Comparison of ENCODE assay signal across 8 cellular contexts in genomic region chr2:36597532-36598377, GRCh38. TPM values are rescaled to one million over a fixed set of nuclear protein-coding genes. Genes with fewer than 3 reads are reported as not detected.
DNase-seq lines count a peak whose midpoint lies in the region; ATAC-seq and TF ChIP-seq lines count a peak whose summit lies in the region.

TSS of gene FEZ2 (minus strand) at chr2:36598168. CDS start at chr2:36598142, 26 bp downstream.

- H3K9me3 Mint-ChIP-seq in neural crest cell = no peaks in the 10 kb centered on the region

- peak; percentile 99 for ATAC-seq in GM21737 (IDR thresholded peaks at IDR 0.05; ENCODE audit: unreplicated experiment)

- H3K27ac Mint-ChIP-seq in neural crest cell (ENCODE audit: unreplicated experiment) = peak within 1 kb of the TSS; percentile 89

- DNase-seq in Daoy (ENCODE audit: low read depth) = peak; percentile 91
- DNase-seq in KBM-7 = peak; percentile 87
- DNase-seq in SHP77 treated with DMSO at 0.1 percent for 48 hours (lab: John Stamatoyannopoulos, UW) = peak; percentile 49
- DNase-seq in activated gamma-delta T cell treated with anti-CD3 and anti-CD28 coated beads, Interleukin-2, amount 50 U/mL, for 16 hours (ENCODE audit: low read depth) = peak; percentile 33
- peak; percentile 78 to 91 for DNase-seq in foreskin fibroblast
- peak; percentile 73 for DNase-seq in neural crest cell (ENCODE audit: low read depth, low spot score)
- peak; percentile 33 for DNase-seq in stromal cell of bone marrow (ENCODE audit: low read depth)

- TF ChIP-seq CTCF in foreskin fibroblast (IDR thresholded peaks at IDR 0.05; ENCODE audit: low read depth, low read length) (no peak), neural crest cell (conservative IDR thresholded peaks at IDR 0.05) (peak; percentile 21)

- H3K36me3 Mint-ChIP-seq in neural crest cell (ENCODE audit: low read depth) = peaks cover 14% of the 10 kb centered on the region

- peak within 1 kb of the TSS; percentile 96 for H3K4me3 Mint-ChIP-seq in neural crest cell

- in situ Hi-C loops in KBM-7 (cut with MboI; ENCODE audit: low pct_unique_long_range_greater_than_20kb, low sequenced_read_pairs) = no loop called here

- H3K4me1 Mint-ChIP-seq in neural crest cell = peaks cover 35% of the 10 kb centered on the region

- H3K27me3 Mint-ChIP-seq in neural crest cell (ENCODE audit: low read depth) = no peaks in the 10 kb centered on the region

- H3K4me3 ChIP-seq in foreskin fibroblast (ENCODE audit: low read depth in 1 of 2, low read length in 2 of 2) = peak within 1 kb of the TSS; percentile 76

RNA-seq across cellular contexts. Expression of gene FEZ2, which starts in this region (rescaled TPM):
- 57.7 and 60.4 TPM in 2 replicates for total RNA-seq in Daoy (2014; rRNA removed; shearing (Covaris generic))
- total RNA-seq in neural crest cell = 43.5 and 48.0 TPM in 2 replicates

Comparison
In these comparisons a context has a peak if more than half of its experiments do, and no peak if none do; other contexts are left out.
1. Peak in every context shown above with its lines: DNase-seq, ATAC-seq and H3K4me3 ChIP-seq.
2. DNase-seq: peak in every context shown above with its lines; median percentile 91 in Daoy; 87 in KBM-7; 84 in foreskin fibroblast; 73 in neural crest cell; 49 in SHP77 treated with DMSO at 0.1 percent for 48 hours; 33 in activated gamma-delta T cell treated with anti-CD3 and anti-CD28 coated beads, Interleukin-2, amount 50 U/mL, for 16 hours; 33 in stromal cell of bone marrow.